In the genomic region with DNA sequence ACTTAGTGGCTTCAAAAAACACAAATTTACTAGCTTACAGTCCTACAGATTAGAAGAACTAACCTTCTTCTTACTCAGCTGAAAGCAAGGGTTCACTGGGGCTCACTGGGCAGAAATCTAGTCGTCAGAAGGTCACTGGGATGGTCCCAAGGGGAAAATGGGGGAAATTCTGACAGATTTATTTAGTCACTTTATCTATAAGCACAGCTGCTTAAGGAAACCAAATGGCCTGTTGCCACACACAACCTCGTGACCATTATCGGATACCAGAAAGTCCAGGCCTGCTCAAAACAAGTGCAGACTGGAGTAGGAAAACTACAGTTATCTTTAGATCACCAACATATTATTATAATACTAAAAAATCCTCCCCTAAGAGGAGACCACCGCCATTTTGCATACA, we compare ENCODE assay signal across 1 cellular context.
TF ChIP-seq lines count a peak whose summit lies in the region.

No MANE protein-coding gene starts in this region.

TF ChIP-seq in K562, 482 proteins besides CTCF, POLR2A, EP300 and RAD21 (continued from another document):
- TF ChIP-seq SMARCA4 (IDR thresholded peaks at IDR 0.05) (peak; percentile 51; the same call in 1 of the 2 replicates), CEBPB (tag; IDR thresholded peaks at IDR 0.05) (peak; percentile 88), ZNF551 (CRISPR knock-in tag; IDR thresholded peaks at IDR 0.05) (no peak)
